In genomic region chr5:14932902-14933475, GRCh38 we compare ENCODE assay signal across 30 cellular contexts.
DNase-seq lines count a peak whose midpoint lies in the region; ATAC-seq and TF ChIP-seq lines count a peak whose summit lies in the region.
"Had no signal": no experiment of that assay in that cellular context is flagged by ENCODE, and none has a peak within 500 bp of the region (broad histone marks: within the 10 kb centered on the region; RNA-seq: fewer than 3 reads in every experiment).

No MANE protein-coding gene starts in this region.

- H3K27ac Mint-ChIP-seq in activated T-helper 17 cell treated with anti-CD3 and anti-CD28 coated beads, Interleukin-2, amount 50 U/mL, for 72 hours: peak overlapping the region; percentile 23
- no peak overlapping the region for H3K27ac Mint-ChIP-seq in CD8-positive, alpha-beta T cell
- H3K27ac Mint-ChIP-seq: CD4-positive, alpha-beta T cell; endodermal cell; immature natural killer cell; neural progenitor cell; stimulated activated memory B cell treated with anti-CD40 and anti-IgM and Interleukin-4, amounts not matched to agents 10 μg/mL and 1 μg/mL and 100 μg/mL, for 72 hours had no signal

- peaks cover 6% of the 10 kb centered on the region for H3K4me1 Mint-ChIP-seq in activated T-helper 17 cell treated with anti-CD3 and anti-CD28 coated beads, Interleukin-2, amount 50 U/mL, for 72 hours
- peaks cover 3% of the 10 kb centered on the region for H3K4me1 Mint-ChIP-seq in CD8-positive, alpha-beta T cell (ENCODE audit: low read depth)
- H3K4me1 Mint-ChIP-seq: endodermal cell, immature natural killer cell had no signal

- peak overlapping the region; percentile 19 for H3K4me3 Mint-ChIP-seq in activated T-helper 17 cell treated with anti-CD3 and anti-CD28 coated beads, Interleukin-2, amount 50 U/mL, for 72 hours
- H3K4me3 Mint-ChIP-seq in CD8-positive, alpha-beta T cell: no peak overlapping the region
- H3K4me3 Mint-ChIP-seq: CD4-positive, alpha-beta T cell; endodermal cell; immature natural killer cell; neural progenitor cell; stimulated activated memory B cell treated with anti-CD40 and anti-IgM and Interleukin-4, amounts not matched to agents 10 μg/mL and 1 μg/mL and 100 μg/mL, for 72 hours had no signal

- no peak overlapping the region for H3K4me2 ChIP-seq in SK-N-SH
- H3K4me2 ChIP-seq: neural progenitor cell had no signal

- H3F3A ChIP-seq in SK-N-SH (replicated peaks; ENCODE audit: insufficient read depth): peaks cover 9% of the 10 kb centered on the region

- ATAC-seq in activated T-helper 17 cell treated with anti-CD3 and anti-CD28 coated beads, Interleukin-2, amount 50 U/mL, for 72 hours (replicated peaks): peak; percentile 96
- no peak for ATAC-seq in CD8-positive, alpha-beta T cell
- ATAC-seq in GM18870 (IDR thresholded peaks at IDR 0.05; ENCODE audit: unreplicated experiment): no peak
- ATAC-seq: right cardiac atrium; stimulated activated memory B cell treated with anti-CD40 and anti-IgM and Interleukin-4, amounts not matched to agents 10 μg/mL and 1 μg/mL and 100 μg/mL, for 72 hours; upper lobe of right lung had no signal

- no peaks in the 10 kb centered on the region for H3K36me3 ChIP-seq in ACC112 (ENCODE audit: insufficient read depth, low read length)
- H3K36me3 ChIP-seq in CD8-positive, alpha-beta T cell (ENCODE audit: insufficient read depth, low read length): no peaks in the 10 kb centered on the region
- no peaks in the 10 kb centered on the region for H3K36me3 ChIP-seq in SK-N-SH (replicated peaks in 1 of 2; ENCODE audit: control insufficient read depth in 1 of 2, insufficient read depth in 2 of 2, low read length in 1 of 2)
- H3K36me3 ChIP-seq: esophagus squamous epithelium, neural progenitor cell, SJSA1, suprapubic skin, upper lobe of right lung had no signal

- H3K9ac ChIP-seq in SK-N-SH: no peak overlapping the region
- H3K9ac ChIP-seq: neural progenitor cell had no signal

- intact Hi-C loops in CD8-positive, alpha-beta T cell (cut with DNase I, micrococcal nuclease): no loop called here

- H3K27me3 ChIP-seq in ACC112 (ENCODE audit: insufficient read depth, low read length): no peaks in the 10 kb centered on the region
- H3K27me3 ChIP-seq in CD8-positive, alpha-beta T cell (ENCODE audit: insufficient read depth, low read length): no peaks in the 10 kb centered on the region
- no peaks in the 10 kb centered on the region for H3K27me3 ChIP-seq in SK-N-SH (ENCODE audit: insufficient read depth)
- H3K27me3 ChIP-seq: esophagus squamous epithelium, neural progenitor cell, SJSA1, suprapubic skin, upper lobe of right lung had no signal

- H3K9me3 ChIP-seq in CD8-positive, alpha-beta T cell (ENCODE audit: low read length): no peaks in the 10 kb centered on the region
- no peaks in the 10 kb centered on the region for H3K9me3 ChIP-seq in SK-N-SH
- H3K9me3 ChIP-seq: esophagus squamous epithelium, SJSA1, suprapubic skin, upper lobe of right lung had no signal

- H3K27ac ChIP-seq in ACC112 (ENCODE audit: low read depth, low read length) (0 out of 2 replicates have a peak overlapping the region, but pooled peaks have one; percentile 35), SK-N-SH (ENCODE audit: low read depth in 2 of 2, low read length in 1 of 2) (no peak overlapping the region)
- no peak overlapping the region for H3K27ac ChIP-seq in CD8-positive, alpha-beta T cell (ENCODE audit: low read depth, low read length)
- H3K27ac ChIP-seq: esophagus squamous epithelium, HL-60, neural progenitor cell, SJSA1, suprapubic skin, upper lobe of right lung had no signal

- H3K4me1 ChIP-seq in ACC112 (ENCODE audit: control insufficient read depth, insufficient read depth, low read length, unreplicated experiment) (peaks cover 27% of the 10 kb centered on the region), SK-N-SH (ENCODE audit: control insufficient read depth in 1 of 2, insufficient read depth in 2 of 2, low read depth in 1 of 2, low read length in 1 of 2) (no peaks in the 10 kb centered on the region; a peak in 2 of 4 replicates)
- H3K4me1 ChIP-seq in CD8-positive, alpha-beta T cell (ENCODE audit: insufficient read depth, low read length): no peaks in the 10 kb centered on the region
- H3K4me1 ChIP-seq: esophagus squamous epithelium, neural progenitor cell, SJSA1, suprapubic skin had no signal

- CTCF ChIA-PET in CD8-positive, alpha-beta T cell (lab: Charles Lee): interaction anchor here (1.2 kb wide), 1 partner anchor 70 kb away, joined by 3 read pairs; no protein-coding TSS in a partner anchor
- CTCF ChIA-PET in SK-N-SH (lab: Yijun Ruan, JAX): interaction anchor here (0.8 kb wide), 1 partner anchor 11 kb away, joined by 3 read pairs; no protein-coding TSS in a partner anchor

- POLR2A ChIA-PET in CD8-positive, alpha-beta T cell (lab: Charles Lee): no interaction called here
- POLR2A ChIA-PET in SK-N-SH (lab: Yijun Ruan, JAX): no interaction called here

- peak; percentile 21 for DNase-seq in ELR (ENCODE audit: low read depth)
- peak; percentile 31 for DNase-seq in iris pigment epithelial cell (ENCODE audit: low read depth)
- no peak for DNase-seq in CD8-positive, alpha-beta T cell
- no peak for DNase-seq in SK-N-SH
- DNase-seq: activated CD4-positive, CD25-positive, alpha-beta regulatory T cell; activated naive CD4-positive, alpha-beta T cell treated with anti-CD3 and anti-CD28 coated beads, Interleukin-2, amount 50 U/mL, for 16 hours; caudate nucleus; CD4-positive, alpha-beta T cell; EL; endodermal cell; esophagus squamous epithelium; hypothalamus; immature natural killer cell; mesenchymal stem cell; NCI-H1092 treated with DMSO at 0.1 percent for 48 hours; NCI-H187 treated with DMSO at 0.1 percent for 48 hours; NCI-H526 treated with DMSO at 0.1 percent for 48 hours; right cardiac atrium; stimulated activated CD4-positive, alpha-beta T cell treated with anti-CD3 and anti-CD28 coated beads, Interleukin-12 subunit alpha, Interleukin-12 subunit beta, amount 100 ng/mL, for 4 hours; stimulated activated CD4-positive, alpha-beta T cell treated with anti-CD3 and anti-CD28 coated beads, Interleukin-4, amount 100 ng/mL, for 24 hours; T-helper 1 cell; upper lobe of right lung had no signal

- no peak for TF ChIP-seq RAD21 in SK-N-SH (IDR thresholded peaks at IDR 0.05; ENCODE audit: low read length)

- no peaks in the 10 kb centered on the region for H3K9me3 Mint-ChIP-seq in activated T-helper 17 cell treated with anti-CD3 and anti-CD28 coated beads, Interleukin-2, amount 50 U/mL, for 72 hours
- no peaks in the 10 kb centered on the region for H3K9me3 Mint-ChIP-seq in CD8-positive, alpha-beta T cell
- H3K9me3 Mint-ChIP-seq: CD4-positive, alpha-beta T cell; endodermal cell; immature natural killer cell; neural progenitor cell; stimulated activated memory B cell treated with anti-CD40 and anti-IgM and Interleukin-4, amounts not matched to agents 10 μg/mL and 1 μg/mL and 100 μg/mL, for 72 hours had no signal

- H3K9me2 ChIP-seq in SK-N-SH: no peaks in the 10 kb centered on the region

- 56% methylated on average over 7 of the region's 7 CpGs for WGBS in SK-N-SH (ENCODE audit: low lambda C conversion rate)

- H3K79me2 ChIP-seq in ACC112 (ENCODE audit: control insufficient read depth, insufficient read depth, low read length, unreplicated experiment): no peaks in the 10 kb centered on the region
- H3K79me2 ChIP-seq in SK-N-SH (ENCODE audit: insufficient read depth): no peaks in the 10 kb centered on the region

- no peaks in the 10 kb centered on the region for H4K20me1 ChIP-seq in SK-N-SH (ENCODE audit: insufficient read depth)

- TF ChIP-seq CTCF in CD8-positive, alpha-beta T cell (IDR thresholded peaks at IDR 0.05): no peak
- no peak for TF ChIP-seq CTCF in SK-N-SH (IDR thresholded peaks at IDR 0.05)

- H3K36me3 Mint-ChIP-seq in activated T-helper 17 cell treated with anti-CD3 and anti-CD28 coated beads, Interleukin-2, amount 50 U/mL, for 72 hours (ENCODE audit: low read depth): no peaks in the 10 kb centered on the region
- H3K36me3 Mint-ChIP-seq in CD8-positive, alpha-beta T cell: no peaks in the 10 kb centered on the region
- H3K36me3 Mint-ChIP-seq: immature natural killer cell; neural progenitor cell; stimulated activated memory B cell treated with anti-CD40 and anti-IgM and Interleukin-4, amounts not matched to agents 10 μg/mL and 1 μg/mL and 100 μg/mL, for 72 hours had no signal

- H3K4me3 ChIP-seq in ACC112 (ENCODE audit: low read depth, low read length): no peak overlapping the region
- no peak overlapping the region for H3K4me3 ChIP-seq in CD8-positive, alpha-beta T cell (ENCODE audit: low read depth, low read length)
- no peak overlapping the region for H3K4me3 ChIP-seq in SK-N-SH (ENCODE audit: low read depth in 2 of 2, low read length in 1 of 2)
- H3K4me3 ChIP-seq: esophagus squamous epithelium, neural progenitor cell, SJSA1, suprapubic skin, upper lobe of right lung had no signal

- H2AFZ ChIP-seq in ACC112 (ENCODE audit: low read length, unreplicated experiment): no peak overlapping the region
- H2AFZ ChIP-seq in SK-N-SH (ENCODE audit: low read depth): no peak overlapping the region
- H2AFZ ChIP-seq: neural progenitor cell had no signal

- TF ChIP-seq EP300 in SK-N-SH (IDR thresholded peaks at IDR 0.05; ENCODE audit: borderline replicate concordance in 1 of 2, low read depth in 1 of 2, low read length in 1 of 2): no peak

- peaks cover 8% of the 10 kb centered on the region for H3K27me3 Mint-ChIP-seq in activated T-helper 17 cell treated with anti-CD3 and anti-CD28 coated beads, Interleukin-2, amount 50 U/mL, for 72 hours
- H3K27me3 Mint-ChIP-seq in CD8-positive, alpha-beta T cell (ENCODE audit: low read depth): peaks cover 2% of the 10 kb centered on the region
- H3K27me3 Mint-ChIP-seq: CD4-positive, alpha-beta T cell had no signal

TF ChIP-seq in SK-N-SH, 30 proteins besides CTCF, POLR2A, EP300 and RAD21:
- TF ChIP-seq MAX (IDR thresholded peaks at IDR 0.05; ENCODE audit: low read depth): no peak
- no peak for TF ChIP-seq YY1 (IDR thresholded peaks at IDR 0.05; ENCODE audit: low read depth)
- TF ChIP-seq SIN3A (IDR thresholded peaks at IDR 0.05; ENCODE audit: borderline replicate concordance, low read depth, low read length): no peak
- TF ChIP-seq GATA2 (CRISPR knock-in tag; IDR thresholded peaks at IDR 0.05): no peak

Comparison
In these comparisons a context has a peak if more than half of its experiments do, and no peak if none do; other contexts are left out.
1. DNase-seq: peak in ELR (single experiment) and iris pigment epithelial cell (single experiment); none in CD8-positive, alpha-beta T cell (0 of 7) and SK-N-SH (single experiment).